In the genomic region with DNA sequence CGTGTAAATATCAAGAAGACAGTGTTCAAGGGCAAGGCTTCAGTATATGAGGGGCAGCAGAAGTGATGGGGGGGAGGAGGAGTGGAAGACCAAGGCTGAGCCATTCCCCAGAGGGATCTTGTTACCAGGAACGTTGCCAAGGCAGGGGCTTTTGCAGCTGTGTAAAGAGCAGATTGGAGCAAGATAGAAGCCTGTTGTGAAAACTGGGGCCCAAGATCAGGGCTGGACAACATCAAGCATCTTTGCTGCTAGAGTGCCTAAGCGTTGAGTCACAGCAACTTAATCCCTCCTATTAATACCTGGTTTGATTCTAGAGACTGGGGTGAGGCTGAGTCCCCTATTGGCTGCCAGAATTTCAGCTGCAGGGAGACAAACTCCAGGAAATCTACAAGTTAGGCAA, we compare ENCODE assay signal across 10 cellular contexts. TPM values are rescaled to one million over a fixed set of nuclear protein-coding genes. Genes with fewer than 3 reads are reported as not detected.
DNase-seq lines count a peak whose midpoint lies in the region; ATAC-seq, FAIRE-seq and TF ChIP-seq lines count a peak whose summit lies in the region.
"Had no signal": no experiment of that assay in that cellular context is flagged by ENCODE, and none has a peak within 500 bp of the region (broad histone marks: within the 10 kb centered on the region; RNA-seq: fewer than 3 reads in every experiment).

No MANE protein-coding gene starts in this region.

- no peak for FAIRE-seq in A549 (lab: Jason Lieb, UNC)

- no peak overlapping the region for H3K4me3 ChIP-seq in A549
- H3K4me3 ChIP-seq in PC-3 (ENCODE audit: low read length): no peak overlapping the region
- no peak overlapping the region for H3K4me3 ChIP-seq in fibroblast of the aortic adventitia (ENCODE audit: low read depth, low read length)
- H3K4me3 ChIP-seq in osteoblast (ENCODE audit: insufficient read depth, low read length): no peak overlapping the region
- H3K4me3 ChIP-seq: esophagus muscularis mucosa had no signal

- intact Hi-C loops in PC-3 (cut with micrococcal nuclease): no loop called here

- POLR2A ChIA-PET in A549 (lab: Yijun Ruan, JAX): interaction anchor here (0.7 kb wide), 1 partner anchor 18 kb away, joined by 3 read pairs; no protein-coding TSS in a partner anchor
- POLR2A ChIA-PET in PC-3 (lab: Charles Lee; ENCODE audit: unreplicated experiment): no interaction called here

- H3K79me2 ChIP-seq in PC-3 (ENCODE audit: low read length) (no peaks in the 10 kb centered on the region), osteoblast (ENCODE audit: insufficient read depth, low read length) (no peaks in the 10 kb centered on the region)

- CTCF ChIA-PET in A549 (lab: Yijun Ruan, JAX): no interaction called here
- CTCF ChIA-PET in PC-3 (lab: Charles Lee): no interaction called here

- peak overlapping the region in 1 of 2 experiments; percentile 1; a peak in 1 of 6 replicates for H3K27ac ChIP-seq in A549
- no peak overlapping the region for H3K27ac ChIP-seq in PC-3 (ENCODE audit: low read length)
- no peak overlapping the region for H3K27ac ChIP-seq in osteoblast (ENCODE audit: low read depth, low read length)
- H3K27ac ChIP-seq: C4-2B, esophagus muscularis mucosa had no signal

- no TSS peak for BruUV-seq in PC-3 (replicated peaks; lab: Mats Ljungman, UMichigan)

- no peaks in the 10 kb centered on the region for H3F3A ChIP-seq in PC-3 (ENCODE audit: low read length, unreplicated experiment)

- TF ChIP-seq POLR2A in A549 (IDR thresholded peaks at IDR 0.05; ENCODE audit: low read length): no peak

- H3K9me3 ChIP-seq in A549 (peaks cover 3% of the 10 kb centered on the region; the same call in 2 of the 3 replicates), PC-3 (ENCODE audit: low read length) (no peaks in the 10 kb centered on the region), osteoblast (ENCODE audit: low read depth, low read length) (no peaks in the 10 kb centered on the region)

- H3K9me2 ChIP-seq in PC-3 (replicated peaks; ENCODE audit: low read length): no peaks in the 10 kb centered on the region

- no peak for TF ChIP-seq EP300 in A549 (IDR thresholded peaks at IDR 0.05)

- TF ChIP-seq CTCF in A549 (IDR thresholded peaks at IDR 0.05) (no peak), PC-3 (conservative IDR thresholded peaks at IDR 0.05; ENCODE audit: low read depth, low read length) (no peak), fibroblast of the aortic adventitia (IDR thresholded peaks at IDR 0.05; ENCODE audit: insufficient read depth, low read length) (no peak), osteoblast (IDR thresholded peaks at IDR 0.05; ENCODE audit: extremely low read depth, low read depth, low read length) (no peak)

- ATAC-seq in A549 (peak in 1 of 2 experiments; percentile 62; a peak in 3 of 6 replicates), PC-3 (peak; percentile 64), HG03457 (IDR thresholded peaks at IDR 0.05; ENCODE audit: unreplicated experiment) (no peak)

- H2AFZ ChIP-seq in PC-3 (ENCODE audit: low read length) (no peak overlapping the region), osteoblast (ENCODE audit: low read length) (no peak overlapping the region)

- DNase-seq in A549 (ENCODE audit: low read depth in 1 of 2, low spot score in 1 of 2) (peak in 1 of 2 experiments; percentile 19), HCEC 1CT (peak; percentile 71), PC-3 (peak; percentile 82), fibroblast of the aortic adventitia (ENCODE audit: low read depth) (peak; percentile 74), osteoblast (ENCODE audit: insufficient read length, low spot score, missing footprints) (no peak), COLO668 (lab: John Stamatoyannopoulos, UW; ENCODE audit: unreplicated experiment) (no peak), nucleus accumbens (lab: John Stamatoyannopoulos, UW) (no peak)

- H3K9ac ChIP-seq in PC-3 (ENCODE audit: low read length): no peak overlapping the region

- TF ChIP-seq RAD21 in A549 (conservative IDR thresholded peaks at IDR 0.05 in 1 of 2, IDR thresholded peaks at IDR 0.05 in 1 of 2): no peak

- H3K27me3 ChIP-seq in PC-3 (ENCODE audit: low read length): no peaks in the 10 kb centered on the region
- no peaks in the 10 kb centered on the region for H3K27me3 ChIP-seq in osteoblast (ENCODE audit: insufficient read depth, low read length)
- H3K27me3 ChIP-seq: esophagus muscularis mucosa had no signal

- peak overlapping the region; percentile 22; the same call in 2 of the 3 replicates for H3K4me2 ChIP-seq in A549
- H3K4me2 ChIP-seq in PC-3 (ENCODE audit: low read length): peak overlapping the region; percentile 33
- no peak overlapping the region for H3K4me2 ChIP-seq in osteoblast (ENCODE audit: insufficient read depth, low read length)

- H3K36me3 ChIP-seq in PC-3 (ENCODE audit: low read depth, low read length) (no peaks in the 10 kb centered on the region), osteoblast (ENCODE audit: insufficient read depth, low read length) (no peaks in the 10 kb centered on the region)
- H3K36me3 ChIP-seq: esophagus muscularis mucosa had no signal

- H3K4me1 ChIP-seq in A549 (peaks cover 38% of the 10 kb centered on the region), PC-3 (ENCODE audit: insufficient read depth, low read length) (peaks cover 59% of the 10 kb centered on the region), osteoblast (ENCODE audit: insufficient read depth, low read length) (peaks cover 18% of the 10 kb centered on the region)

- WGBS in A549 (ENCODE audit: missing lambda C conversion rate): 11% methylated on average over 3 of the region's 3 CpGs

- no peaks in the 10 kb centered on the region for H4K20me1 ChIP-seq in PC-3 (ENCODE audit: low read length)
- H4K20me1 ChIP-seq in osteoblast (ENCODE audit: insufficient read depth, low read length): no peaks in the 10 kb centered on the region

TF ChIP-seq in A549, 52 proteins besides CTCF, POLR2A, EP300 and RAD21:
- 0 out of 2 replicates have a peak, but pooled peaks have one; percentile 28 for TF ChIP-seq GATA3 (IDR thresholded peaks at IDR 0.05; ENCODE audit: borderline replicate concordance)
- no peak for TF ChIP-seq EHMT2 (IDR thresholded peaks at IDR 0.05; ENCODE audit: low read depth)
- TF ChIP-seq, protein P1, sequence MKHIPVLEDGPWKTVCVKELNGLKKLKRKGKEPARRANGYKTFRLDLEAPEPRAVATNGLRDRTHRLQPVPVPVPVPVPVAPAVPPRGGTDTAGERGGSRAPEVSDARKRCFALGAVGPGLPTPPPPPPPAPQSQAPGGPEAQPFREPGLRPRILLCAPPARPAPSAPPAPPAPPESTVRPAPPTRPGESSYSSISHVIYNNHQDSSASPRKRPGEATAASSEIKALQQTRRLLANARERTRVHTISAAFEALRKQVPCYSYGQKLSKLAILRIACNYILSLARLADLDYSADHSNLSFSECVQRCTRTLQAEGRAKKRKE (CRISPR knock-in tag; IDR thresholded peaks at IDR 0.05; ENCODE audit: low read depth): no peak

RNA-seq across cellular contexts. Expression of a gene that starts 18.4 kb away (rescaled TPM):
- polyA plus RNA-seq in A549 (2011; rRNA removed) (34.5 and 36.7 TPM in 2 replicates), A549 (2017; fragmentation: RNase III; extraction: RNeasy Plus Mini Kit Qiagen cat#74134 plus additional on column Dnase treatment) (13.3 to 15.9 TPM (median 13.5 TPM) in 3 replicates)
- polyA plus RNA-seq in A549 (2012; cell fraction: cytosol; rRNA removed): 5.1 and 6.4 TPM in 2 replicates
- 4.2 and 4.7 TPM in 2 replicates for polyA plus RNA-seq in A549 (2012; cell fraction: nucleus; rRNA removed)
- 51.1 and 56.1 TPM in 2 replicates for polyA minus RNA-seq in A549 (2011; rRNA and poly(A)+ RNA removed)
- total RNA-seq in PC-3 (2014; rRNA removed) (18.8 and 32.7 TPM in 2 replicates), fibroblast of the aortic adventitia (ENCODE audit: low replicate concordance) (52.7 and 93.3 TPM in 2 replicates), osteoblast (77.5 and 77.8 TPM in 2 replicates)

Comparison
In these comparisons a context has a peak if more than half of its experiments do, and no peak if none do; other contexts are left out.
1. DNase-seq: peak in HCEC 1CT (single experiment), PC-3 (single experiment) and fibroblast of the aortic adventitia (single experiment); none in osteoblast (single experiment), COLO668 (single experiment) and nucleus accumbens (0 of 56).